Comparison of ENCODE assay signal across 8 cellular contexts in genomic region chr5:173781826-173782670, GRCh38.
DNase-seq lines count a peak whose midpoint lies in the region; ATAC-seq and TF ChIP-seq lines count a peak whose summit lies in the region.

No MANE protein-coding gene starts in this region.

- H3K36me3 Mint-ChIP-seq in CD14-positive monocyte (peaks cover 6 to 11% of the 10 kb centered on the region in 2 donors), memory B cell (no peaks in the 10 kb centered on the region)
- peaks cover 6% of the 10 kb centered on the region for H3K36me3 Mint-ChIP-seq in activated CD4-positive, alpha-beta memory T cell treated with anti-CD3 and anti-CD28 coated beads, Interleukin-2, amount 10 ng/mL, durations not matched to agents 7 days and 5 days (ENCODE audit: low read depth)

- CTCF ChIA-PET in activated CD4-positive, alpha-beta memory T cell treated with anti-CD3 and anti-CD28 coated beads, Interleukin-2, amount 10 ng/mL, durations not matched to agents 7 days and 5 days (lab: Charles Lee) = no interaction called here

- DNase-seq in CD14-positive monocyte (ENCODE audit: low spot score) = peak; percentile 94
- peak; percentile 87 for DNase-seq in NB4 (ENCODE audit: low read depth)
- peak; percentile 67 for DNase-seq in activated CD4-positive, alpha-beta memory T cell treated with anti-CD3 and anti-CD28 coated beads, Interleukin-2, amount 10 ng/mL, durations not matched to agents 7 days and 5 days
- DNase-seq in dermis microvascular lymphatic vessel endothelial cell (ENCODE audit: low read depth in 2 of 2) = peak; percentile 70 to 92
- DNase-seq in memory B cell (ENCODE audit: low spot score in 2 of 2) = peak; percentile 63 to 69
- DNase-seq in stimulated activated CD8-positive, alpha-beta memory T cell treated with anti-CD3 and anti-CD28 coated beads, Interleukin-12 subunit alpha, Interleukin-12 subunit beta, amount 100 ng/mL, for 4 hours (ENCODE audit: low read depth) = peak; percentile 29

- POLR2A ChIA-PET in activated CD4-positive, alpha-beta memory T cell treated with anti-CD3 and anti-CD28 coated beads, Interleukin-2, amount 10 ng/mL, durations not matched to agents 7 days and 5 days (lab: Charles Lee) = interaction anchor here (1.3 kb wide), 1 partner anchor 39 kb away, joined by 5 read pairs; no protein-coding TSS in a partner anchor

- H3K27ac Mint-ChIP-seq in CD14-positive monocyte = peak overlapping the region; percentile 95 to 100 (median 99)
- H3K27ac Mint-ChIP-seq in activated CD4-positive, alpha-beta memory T cell treated with anti-CD3 and anti-CD28 coated beads, Interleukin-2, amount 10 ng/mL, durations not matched to agents 7 days and 5 days = peak overlapping the region; percentile 77
- peak overlapping the region; percentile 93 for H3K27ac Mint-ChIP-seq in memory B cell

- ATAC-seq in memory B cell (ENCODE audit: low read depth) = peak; percentile 89
- no peak for ATAC-seq in HG02938 (IDR thresholded peaks at IDR 0.05; ENCODE audit: unreplicated experiment)
- no peak for ATAC-seq in HG02852 (IDR thresholded peaks at IDR 0.05; ENCODE audit: unreplicated experiment)

- H3K9me3 Mint-ChIP-seq in CD14-positive monocyte (peaks cover 0 to 5% (median 2%) of the 10 kb centered on the region in 7 donors), memory B cell (peaks cover 1% of the 10 kb centered on the region)
- no peaks in the 10 kb centered on the region for H3K9me3 Mint-ChIP-seq in activated CD4-positive, alpha-beta memory T cell treated with anti-CD3 and anti-CD28 coated beads, Interleukin-2, amount 10 ng/mL, durations not matched to agents 7 days and 5 days

- no peak for TF ChIP-seq CTCF in CD14-positive monocyte (IDR thresholded peaks at IDR 0.05)
- TF ChIP-seq CTCF in NB4 (IDR thresholded peaks at IDR 0.05; ENCODE audit: low read depth, low read length) = no peak

- peak overlapping the region; percentile 32 to 37 for H3K4me3 Mint-ChIP-seq in CD14-positive monocyte
- no peak overlapping the region for H3K4me3 Mint-ChIP-seq in activated CD4-positive, alpha-beta memory T cell treated with anti-CD3 and anti-CD28 coated beads, Interleukin-2, amount 10 ng/mL, durations not matched to agents 7 days and 5 days
- peak overlapping the region; percentile 11 for H3K4me3 Mint-ChIP-seq in memory B cell

- no peaks in the 10 kb centered on the region for H3K27me3 Mint-ChIP-seq in CD14-positive monocyte (ENCODE audit: low read depth in 3 of 3)
- H3K27me3 Mint-ChIP-seq in activated CD4-positive, alpha-beta memory T cell treated with anti-CD3 and anti-CD28 coated beads, Interleukin-2, amount 10 ng/mL, durations not matched to agents 7 days and 5 days = no peaks in the 10 kb centered on the region
- H3K27me3 Mint-ChIP-seq in memory B cell = no peaks in the 10 kb centered on the region

- no peak overlapping the region for H3K4me3 ChIP-seq in NB4 (ENCODE audit: low read depth, low read length)

- H3K4me1 Mint-ChIP-seq in CD14-positive monocyte (peaks cover 76% of the 10 kb centered on the region), memory B cell (peaks cover 50% of the 10 kb centered on the region)
- H3K4me1 Mint-ChIP-seq in activated CD4-positive, alpha-beta memory T cell treated with anti-CD3 and anti-CD28 coated beads, Interleukin-2, amount 10 ng/mL, durations not matched to agents 7 days and 5 days = peaks cover 36% of the 10 kb centered on the region

- no peak for TF ChIP-seq POLR2A in NB4 (IDR thresholded peaks at IDR 0.05; ENCODE audit: extremely low read depth, insufficient read length)

- intact Hi-C loops in CD14-positive monocyte (cut with micrococcal nuclease) = loop anchor here in 1 of 2 donors (10.0 kb wide), 1 partner anchor 167 kb away; the partner anchor contains the start of gene BOD1

Comparison
In these comparisons a context has a peak if more than half of its experiments do, and no peak if none do; other contexts are left out.
1. DNase-seq: peak in every context shown above with its lines; median percentile 94 in CD14-positive monocyte; 87 in NB4; 81 in dermis microvascular lymphatic vessel endothelial cell; 67 in activated CD4-positive, alpha-beta memory T cell treated with anti-CD3 and anti-CD28 coated beads, Interleukin-2, amount 10 ng/mL, durations not matched to agents 7 days and 5 days; 66 in memory B cell; 29 in stimulated activated CD8-positive, alpha-beta memory T cell treated with anti-CD3 and anti-CD28 coated beads, Interleukin-12 subunit alpha, Interleukin-12 subunit beta, amount 100 ng/mL, for 4 hours.